ENCODE assay signal across 10 cellular contexts in the genomic region with DNA sequence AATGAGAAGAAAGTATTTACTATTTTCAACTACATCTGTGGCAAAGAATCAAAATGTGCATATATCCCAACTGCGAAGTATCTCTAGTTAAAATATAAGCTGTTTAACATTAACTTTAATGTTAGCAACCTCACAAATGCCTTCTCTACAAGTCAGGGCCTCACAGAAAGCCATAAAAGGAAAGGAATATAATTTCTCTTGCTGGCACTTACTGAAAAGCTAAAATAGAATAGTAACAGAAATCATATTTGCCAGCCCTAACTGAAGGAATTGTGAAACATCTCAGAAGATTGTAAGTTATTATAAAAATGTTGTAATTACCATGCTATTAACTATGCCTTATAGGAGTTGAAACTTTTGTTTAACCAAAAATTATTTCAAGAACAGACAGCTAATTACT.
A peak's percentile ranks its signal among the peaks of the same experiment; 100 is the strongest.
DNase-seq lines count a peak whose midpoint lies in the region; ATAC-seq, FAIRE-seq and TF ChIP-seq lines count a peak whose summit lies in the region.
"Had no signal": no experiment of that assay in that cellular context is flagged by ENCODE, and none has a peak within 500 bp of the region (broad histone marks: within the 10 kb centered on the region; RNA-seq: fewer than 3 reads in every experiment).

No MANE protein-coding gene starts in this region.

- H3K79me1 ChIP-seq in mesenchymal stem cell (replicated peaks; ENCODE audit: low read length, poor library complexity, severe bottlenecking) = peaks cover 2% of the 10 kb centered on the region

- peak overlapping the region in 8 of 10 donors; percentile 0 to 49 (median 19) for H3K4me3 ChIP-seq in heart right ventricle
- H3K4me3 ChIP-seq in mesenchymal stem cell (ENCODE audit: insufficient read depth in 1 of 2, low read depth in 1 of 2, low read length in 2 of 2) = peak overlapping the region in 1 of 2 experiments; percentile 33
- peak overlapping the region; percentile 18 to 24 for H3K4me3 ChIP-seq in uterus

- no peak overlapping the region for H2BK12ac ChIP-seq in mesenchymal stem cell (ENCODE audit: low read length in 2 of 2)

- H3K18ac ChIP-seq in mesenchymal stem cell (ENCODE audit: low read depth in 1 of 2, low read length in 2 of 2) = no peak overlapping the region

- H3K4me1 ChIP-seq in heart right ventricle (peaks cover 0 to 68% (median 25%) of the 10 kb centered on the region in 9 donors), mesenchymal stem cell (ENCODE audit: control insufficient read depth, insufficient read depth, low read depth, low read length) (peaks cover 2% of the 10 kb centered on the region), uterus (peaks cover 0 to 10% of the 10 kb centered on the region in 2 donors)

- intact Hi-C loops in heart right ventricle (cut with DNase I) (loop anchor here in 2 of 10 donors (5.0 kb wide), 1 partner anchor 64 kb away; the partner anchor contains the start of gene MBNL1 (in 2 of the 2)), cardiac septum (cut with DNase I) (loop anchor here (2.0 to 10.0 kb wide), 2 partner anchors 65 to 631 kb away; partner anchors contain the start of genes MBNL1 and P2RY1), uterus (cut with DNase I; ENCODE audit: low total_unique reads) (loop anchor here (10.0 kb wide), 1 partner anchor 61 kb away; the partner anchor contains the start of gene MBNL1)

- H3K36me3 ChIP-seq in heart right ventricle (no peaks in the 10 kb centered on the region), mesenchymal stem cell (ENCODE audit: control insufficient read depth in 1 of 2, insufficient read depth in 2 of 2, low read depth in 1 of 2, low read length in 2 of 2) (no peaks in the 10 kb centered on the region), uterus (no peaks in the 10 kb centered on the region)

- no peak for FAIRE-seq in HTR-8/SVneo (lab: Jason Lieb, UNC)

- H3K27ac ChIP-seq in heart right ventricle (peak overlapping the region in 8 of 10 donors; percentile 8 to 91 (median 56)), mesenchymal stem cell (ENCODE audit: low read length, poor library complexity, severe bottlenecking) (peak overlapping the region; percentile 84), uterus (peak overlapping the region; percentile 83 to 94)

- H2BK15ac ChIP-seq in mesenchymal stem cell (ENCODE audit: low read depth, poor library complexity, severe bottlenecking) = no peak overlapping the region

- no peak overlapping the region for H2BK120ac ChIP-seq in mesenchymal stem cell (ENCODE audit: low read depth, low read length)

- no peak overlapping the region for H2AFZ ChIP-seq in mesenchymal stem cell (ENCODE audit: low read depth, low read length)

- no peak for DNase-seq in heart right ventricle
- no peak for DNase-seq in cardiac septum (ENCODE audit: low spot score)
- DNase-seq in activated naive CD8-positive, alpha-beta T cell treated with anti-CD3 and anti-CD28 coated beads, Interleukin-2, amount 10 ng/mL, durations not matched to agents 7 days and 5 days = no peak
- DNase-seq in mesenchymal stem cell = no peak
- no peak for DNase-seq in uterus
- DNase-seq in SIG-M5 treated with dmso at 0.1 percent for 504 hours (lab: John Stamatoyannopoulos, UW; ENCODE audit: unreplicated experiment) = no peak
- no peak for DNase-seq in HTR-8/SVneo (ENCODE audit: insufficient read length, low spot score)
- DNase-seq: NCI-H524; stimulated activated naive CD4-positive, alpha-beta T cell treated with Interleukin-2 at 50 U/mL for 16 hours had no signal

- ATAC-seq in heart right ventricle (no peak), GM18502 (IDR thresholded peaks at IDR 0.05; ENCODE audit: poor library complexity, unreplicated experiment) (no peak)
- no peak for ATAC-seq in activated naive CD8-positive, alpha-beta T cell treated with anti-CD3 and anti-CD28 coated beads, Interleukin-2, amount 10 ng/mL, durations not matched to agents 7 days and 5 days (ENCODE audit: low read depth)

- peak overlapping the region; percentile 81 for H3K4me3 Mint-ChIP-seq in activated naive CD8-positive, alpha-beta T cell treated with anti-CD3 and anti-CD28 coated beads, Interleukin-2, amount 10 ng/mL, durations not matched to agents 7 days and 5 days

- no peaks in the 10 kb centered on the region for H3K27me3 Mint-ChIP-seq in activated naive CD8-positive, alpha-beta T cell treated with anti-CD3 and anti-CD28 coated beads, Interleukin-2, amount 10 ng/mL, durations not matched to agents 7 days and 5 days

- H4K91ac ChIP-seq in mesenchymal stem cell (ENCODE audit: low read length) = no peak overlapping the region

- no peak for TF ChIP-seq POLR2A in uterus (IDR thresholded peaks at IDR 0.05)

- H3K27me3 ChIP-seq in heart right ventricle (no peaks in the 10 kb centered on the region), mesenchymal stem cell (ENCODE audit: control insufficient read depth in 1 of 2, insufficient read depth in 1 of 2, low read length in 2 of 2) (no peaks in the 10 kb centered on the region), uterus (no peaks in the 10 kb centered on the region)

- peak overlapping the region; percentile 81 for H3K27ac Mint-ChIP-seq in activated naive CD8-positive, alpha-beta T cell treated with anti-CD3 and anti-CD28 coated beads, Interleukin-2, amount 10 ng/mL, durations not matched to agents 7 days and 5 days

- H3K4me2 ChIP-seq in mesenchymal stem cell (ENCODE audit: low read length, poor library complexity, severe bottlenecking) = no peak overlapping the region

- peaks cover 21% of the 10 kb centered on the region for H3K36me3 Mint-ChIP-seq in activated naive CD8-positive, alpha-beta T cell treated with anti-CD3 and anti-CD28 coated beads, Interleukin-2, amount 10 ng/mL, durations not matched to agents 7 days and 5 days

- no peak overlapping the region for H2AK5ac ChIP-seq in mesenchymal stem cell (ENCODE audit: low read length, severe bottlenecking)

- no peak overlapping the region for H3K14ac ChIP-seq in mesenchymal stem cell (ENCODE audit: low read length in 2 of 2)

- no peak for TF ChIP-seq CTCF in heart right ventricle (IDR thresholded peaks at IDR 0.05)
- no peak for TF ChIP-seq CTCF in uterus (IDR thresholded peaks at IDR 0.05)

- peaks cover 46% of the 10 kb centered on the region for H3K4me1 Mint-ChIP-seq in activated naive CD8-positive, alpha-beta T cell treated with anti-CD3 and anti-CD28 coated beads, Interleukin-2, amount 10 ng/mL, durations not matched to agents 7 days and 5 days

- H4K8ac ChIP-seq in mesenchymal stem cell (ENCODE audit: low read length) = no peak overlapping the region

- POLR2A ChIA-PET in activated naive CD8-positive, alpha-beta T cell treated with anti-CD3 and anti-CD28 coated beads, Interleukin-2, amount 10 ng/mL, durations not matched to agents 7 days and 5 days (lab: Charles Lee) = interaction anchor here (0.8 to 12.2 kb wide), 8 partner anchors 10 to 78 kb away, joined by 3 to 132 read pairs (median 4); partner anchors contain the start of gene MBNL1

- no peak overlapping the region for H3K4ac ChIP-seq in mesenchymal stem cell (ENCODE audit: low read depth in 1 of 2, low read length in 2 of 2)

- H3K9ac ChIP-seq in mesenchymal stem cell (ENCODE audit: low read length) = peak overlapping the region; percentile 83

- H3K9me3 Mint-ChIP-seq in activated naive CD8-positive, alpha-beta T cell treated with anti-CD3 and anti-CD28 coated beads, Interleukin-2, amount 10 ng/mL, durations not matched to agents 7 days and 5 days = peaks cover 3% of the 10 kb centered on the region

- WGBS in heart right ventricle, 2 donors = 75 to 82% methylated on average over 1 of the region's 1 CpG
- WGBS in mesenchymal stem cell = no CpG with 5 or more reads among the region's 1 CpG

- H3K9me3 ChIP-seq in heart right ventricle (no peaks in the 10 kb centered on the region), mesenchymal stem cell (ENCODE audit: control insufficient read depth, low read length) (no peaks in the 10 kb centered on the region), uterus (no peaks in the 10 kb centered on the region)

- H2BK5ac ChIP-seq in mesenchymal stem cell (ENCODE audit: low read depth, low read length, poor library complexity, severe bottlenecking) = no peak overlapping the region

- no peak overlapping the region for H3K23ac ChIP-seq in mesenchymal stem cell (ENCODE audit: low read length in 2 of 2)
